13 cellular contexts compared by ENCODE assay signal in the genomic region with DNA sequence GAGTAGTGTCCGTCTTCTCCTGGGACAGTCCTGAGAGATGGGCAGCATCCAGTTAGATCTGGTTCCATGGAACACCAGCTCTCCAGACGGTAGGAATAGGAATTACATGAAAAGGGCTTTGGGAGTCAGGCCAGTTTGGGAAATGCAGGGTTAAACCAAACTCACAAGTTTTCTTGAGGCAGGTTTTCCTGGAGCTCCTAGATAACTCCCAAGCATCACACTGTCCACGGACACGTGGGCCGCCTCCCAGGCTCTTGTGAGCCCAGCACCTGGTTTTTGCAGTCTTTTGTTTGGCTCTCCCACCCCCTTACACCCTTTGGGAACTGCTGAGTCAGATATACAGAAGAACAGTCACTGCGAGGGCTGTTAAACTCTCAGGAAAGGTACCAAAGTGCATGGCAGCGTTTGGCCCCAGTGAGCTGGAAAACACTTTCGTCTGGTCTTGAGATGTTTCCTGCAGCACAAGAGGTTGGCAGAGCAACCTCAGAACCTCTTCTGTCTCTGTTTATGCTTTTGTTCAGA.
DNase-seq lines count a peak whose midpoint lies in the region; ATAC-seq, FAIRE-seq and TF ChIP-seq lines count a peak whose summit lies in the region.
"Had no signal": no experiment of that assay in that cellular context is flagged by ENCODE, and none has a peak within 500 bp of the region (broad histone marks: within the 10 kb centered on the region; RNA-seq: fewer than 3 reads in every experiment).

No MANE protein-coding gene starts in this region.

- H3K4me1 ChIP-seq in astrocyte (ENCODE audit: insufficient read depth, low read length) (no peaks in the 10 kb centered on the region), upper lobe of right lung (no peaks in the 10 kb centered on the region)

- intact Hi-C loops in upper lobe of right lung (cut with DNase I) = no loop called here

- no peak overlapping the region for H3K4me2 ChIP-seq in astrocyte (ENCODE audit: low read length)

- FAIRE-seq in astrocyte (lab: Jason Lieb, UNC) = no peak
- FAIRE-seq: HTR-8/SVneo had no signal

- H3K27ac ChIP-seq in astrocyte (ENCODE audit: low read depth, low read length) (no peak overlapping the region), upper lobe of right lung (no peak overlapping the region)
- H3K27ac ChIP-seq: ascending aorta had no signal

- no peaks in the 10 kb centered on the region for H3K27me3 Mint-ChIP-seq in activated naive CD4-positive, alpha-beta T cell treated with anti-CD3 and anti-CD28 coated beads, Interleukin-2, amount 50 U/mL, for 24 hours
- H3K27me3 Mint-ChIP-seq in astrocyte (ENCODE audit: low read depth, unreplicated experiment) (no peaks in the 10 kb centered on the region), glutamatergic neuron (ENCODE audit: unreplicated experiment) (peaks cover 22% of the 10 kb centered on the region)

- peak overlapping the region; percentile 55 for H3K27ac Mint-ChIP-seq in activated naive CD4-positive, alpha-beta T cell treated with anti-CD3 and anti-CD28 coated beads, Interleukin-2, amount 50 U/mL, for 24 hours
- no peak overlapping the region for H3K27ac Mint-ChIP-seq in astrocyte (ENCODE audit: unreplicated experiment)
- H3K27ac Mint-ChIP-seq in glutamatergic neuron (ENCODE audit: unreplicated experiment) = no peak overlapping the region

- H3K9me3 ChIP-seq in astrocyte (ENCODE audit: insufficient read depth, low read depth, low read length) (no peaks in the 10 kb centered on the region), upper lobe of right lung (no peaks in the 10 kb centered on the region)
- H3K9me3 ChIP-seq: ascending aorta, spleen had no signal

- no peak overlapping the region for H3K4me3 Mint-ChIP-seq in activated naive CD4-positive, alpha-beta T cell treated with anti-CD3 and anti-CD28 coated beads, Interleukin-2, amount 50 U/mL, for 24 hours
- no peak overlapping the region for H3K4me3 Mint-ChIP-seq in astrocyte (ENCODE audit: unreplicated experiment)
- no peak overlapping the region for H3K4me3 Mint-ChIP-seq in glutamatergic neuron (ENCODE audit: unreplicated experiment)

- no peak overlapping the region for H2AFZ ChIP-seq in astrocyte (ENCODE audit: low read depth, low read length)

- TF ChIP-seq CTCF in astrocyte (IDR thresholded peaks at IDR 0.05; ENCODE audit: insufficient read depth, low read depth, low read length) = peak; percentile 19
- TF ChIP-seq CTCF in upper lobe of right lung (IDR thresholded peaks at IDR 0.05) = no peak
- no peak for TF ChIP-seq CTCF in glutamatergic neuron (IDR thresholded peaks at IDR 0.05; ENCODE audit: partially characterized antibody, unreplicated experiment)

- H3K4me1 Mint-ChIP-seq in activated naive CD4-positive, alpha-beta T cell treated with anti-CD3 and anti-CD28 coated beads, Interleukin-2, amount 50 U/mL, for 24 hours = no peaks in the 10 kb centered on the region
- no peaks in the 10 kb centered on the region for H3K4me1 Mint-ChIP-seq in astrocyte (ENCODE audit: low read depth, unreplicated experiment)
- H3K4me1 Mint-ChIP-seq in glutamatergic neuron (ENCODE audit: low read depth, unreplicated experiment) = peaks cover 41% of the 10 kb centered on the region

- H3K4me3 ChIP-seq in astrocyte (ENCODE audit: insufficient read depth, low read depth, low read length) (no peak overlapping the region), upper lobe of right lung (no peak overlapping the region)
- H3K4me3 ChIP-seq: ascending aorta, spleen had no signal

- peak; percentile 15 for ATAC-seq in upper lobe of right lung
- ATAC-seq in HG02885 (IDR thresholded peaks at IDR 0.05; ENCODE audit: poor library complexity, unreplicated experiment) = no peak
- ATAC-seq: PC-3 had no signal

- no peak overlapping the region for H3K9ac ChIP-seq in astrocyte (ENCODE audit: low read length)

- no peaks in the 10 kb centered on the region for H3K27me3 ChIP-seq in astrocyte (ENCODE audit: insufficient read depth, low read length)
- H3K27me3 ChIP-seq in upper lobe of right lung = no peaks in the 10 kb centered on the region
- H3K27me3 ChIP-seq: ascending aorta, spleen had no signal

- peaks cover 2% of the 10 kb centered on the region for H3K36me3 Mint-ChIP-seq in activated naive CD4-positive, alpha-beta T cell treated with anti-CD3 and anti-CD28 coated beads, Interleukin-2, amount 50 U/mL, for 24 hours
- H3K36me3 Mint-ChIP-seq in astrocyte (ENCODE audit: low read depth, unreplicated experiment) = peaks cover 30% of the 10 kb centered on the region
- peaks cover 6% of the 10 kb centered on the region for H3K36me3 Mint-ChIP-seq in glutamatergic neuron (ENCODE audit: unreplicated experiment)

- DNase-seq in activated naive CD4-positive, alpha-beta T cell treated with Interleukin-2 at 50 U/mL for 16 hours = no peak
- DNase-seq in astrocyte (ENCODE audit: low read depth) (no peak), left kidney (ENCODE audit: low read depth, low spot score) (peak; percentile 72), upper lobe of right lung (no peak), glutamatergic neuron (no peak)
- no peak for DNase-seq in stimulated activated CD4-positive, alpha-beta T cell treated with anti-CD3 and anti-CD28 coated beads, Interleukin-1b, Interleukin-23, amount 100 ng/mL, for 48 hours
- DNase-seq: NCI-H1694, PC-3 had no signal

- H3K9me3 Mint-ChIP-seq in activated naive CD4-positive, alpha-beta T cell treated with anti-CD3 and anti-CD28 coated beads, Interleukin-2, amount 50 U/mL, for 24 hours = no peaks in the 10 kb centered on the region
- H3K9me3 Mint-ChIP-seq in astrocyte (ENCODE audit: unreplicated experiment) (no peaks in the 10 kb centered on the region), glutamatergic neuron (ENCODE audit: unreplicated experiment) (peaks cover 25% of the 10 kb centered on the region)

- no peaks in the 10 kb centered on the region for H3K79me2 ChIP-seq in astrocyte (ENCODE audit: insufficient read depth, low read length)

- peaks cover 24% of the 10 kb centered on the region for H4K20me1 ChIP-seq in astrocyte (ENCODE audit: insufficient read depth, low read length)

- H3K36me3 ChIP-seq in astrocyte (ENCODE audit: insufficient read depth, low read length) = peaks cover 3% of the 10 kb centered on the region
- H3K36me3 ChIP-seq in upper lobe of right lung = peaks cover 67% of the 10 kb centered on the region
